Comparison of ENCODE assay signal across 1 cellular context in the genomic region with DNA sequence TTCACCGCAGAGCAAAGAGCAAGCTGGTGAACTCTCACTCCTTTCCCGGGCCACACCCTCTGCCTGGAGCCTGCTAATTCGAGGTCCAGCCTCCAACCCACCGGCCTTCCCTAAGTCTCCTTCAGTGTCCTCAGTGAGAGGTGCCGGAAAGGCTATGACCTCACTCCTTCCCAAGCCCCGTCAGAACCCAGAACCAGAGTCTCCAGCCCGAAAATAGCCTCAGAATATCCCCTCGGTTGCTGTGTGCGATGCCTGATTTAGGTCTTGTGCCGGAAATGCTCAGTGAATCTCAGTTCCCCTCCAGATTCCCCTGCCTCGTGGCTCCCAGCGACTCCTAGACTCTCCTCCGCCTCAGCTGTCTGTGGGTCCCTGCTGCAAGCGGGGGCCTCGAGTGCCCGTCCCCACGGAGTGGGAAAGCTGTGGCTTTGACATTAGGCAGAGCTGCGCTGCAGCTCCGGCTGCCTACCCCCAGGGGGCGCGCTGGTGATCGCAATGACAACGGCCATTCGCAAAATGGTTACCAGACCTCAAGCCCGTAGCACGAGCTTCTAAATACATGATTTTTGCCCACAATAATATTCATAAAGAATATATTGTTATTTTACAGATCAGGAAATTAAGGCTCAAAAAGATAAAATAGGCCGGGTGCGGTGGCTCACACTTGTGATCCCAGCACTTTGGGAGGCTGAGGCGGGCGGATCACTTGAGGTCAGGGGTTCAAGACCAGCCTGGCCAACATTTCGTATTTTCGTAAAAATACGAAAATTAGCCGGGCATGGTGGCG.
TF ChIP-seq lines count a peak whose summit lies in the region.

No MANE protein-coding gene starts in this region.

TF ChIP-seq in HepG2, 621 proteins besides CTCF, POLR2A, EP300 and RAD21 (continued from another document and continues in another):
- TF ChIP-seq NCOR1 (IDR thresholded peaks at IDR 0.05; ENCODE audit: borderline replicate concordance, low read length) (no peak), AGO2 (optimal IDR thresholded peaks at IDR 0.05; ENCODE audit: low read depth, low read length) (no peak), JARID2 (CRISPR knock-in tag; IDR thresholded peaks at IDR 0.05; ENCODE audit: insufficient replicate concordance) (no peak), DNMT1 (CRISPR knock-in tag; IDR thresholded peaks at IDR 0.05) (no peak), PHF21A (CRISPR knock-in tag; IDR thresholded peaks at IDR 0.05) (no peak), NR2F1 (CRISPR knock-in tag; IDR thresholded peaks at IDR 0.05) (no peak), ZNF510 (CRISPR knock-in tag; IDR thresholded peaks at IDR 0.05; ENCODE audit: low read depth) (no peak), ZNF619 (CRISPR knock-in tag; IDR thresholded peaks at IDR 0.05) (no peak), MEIS1 (CRISPR knock-in tag; IDR thresholded peaks at IDR 0.05; ENCODE audit: borderline replicate concordance) (peak; percentile 74; the same call in 1 of the 2 replicates), ZNF550 (CRISPR knock-in tag; IDR thresholded peaks at IDR 0.05; ENCODE audit: borderline replicate concordance) (0 out of 2 replicates have a peak, but pooled peaks have one; percentile 22), ZNF337 (CRISPR knock-in tag; IDR thresholded peaks at IDR 0.05; ENCODE audit: borderline replicate concordance, low read depth) (no peak), ELF1 (CRISPR knock-in tag; IDR thresholded peaks at IDR 0.05) (no peak), ESRRA (CRISPR knock-in tag; IDR thresholded peaks at IDR 0.05; ENCODE audit: low read depth) (no peak), FIP1L1 (IDR thresholded peaks at IDR 0.05; ENCODE audit: borderline replicate concordance, insufficient read depth, low read depth, low read length) (no peak), GTF2F1 (IDR thresholded peaks at IDR 0.05; ENCODE audit: low read length) (no peak), ETV6 (CRISPR knock-in tag; conservative IDR thresholded peaks at IDR 0.05) (no peak; the same call in 1 of the 2 replicates), ZC3H4 (CRISPR knock-in tag; IDR thresholded peaks at IDR 0.05; ENCODE audit: borderline replicate concordance) (no peak), ZNF292 (CRISPR knock-in tag; IDR thresholded peaks at IDR 0.05; ENCODE audit: borderline replicate concordance, low read depth) (no peak), ZBTB3 (CRISPR knock-in tag; IDR thresholded peaks at IDR 0.05; ENCODE audit: borderline replicate concordance, low read depth) (no peak), RFX3 (CRISPR knock-in tag; IDR thresholded peaks at IDR 0.05) (no peak), ZNF556 (CRISPR knock-in tag; IDR thresholded peaks at IDR 0.05; ENCODE audit: borderline replicate concordance) (no peak), PHF8 (CRISPR knock-in tag; IDR thresholded peaks at IDR 0.05) (no peak), TOE1 (CRISPR knock-in tag; IDR thresholded peaks at IDR 0.05) (no peak), ELF3 (CRISPR knock-in tag; IDR thresholded peaks at IDR 0.05) (no peak), FOXC1 (CRISPR knock-in tag; IDR thresholded peaks at IDR 0.05; ENCODE audit: borderline replicate concordance) (0 out of 2 replicates have a peak, but pooled peaks have one; percentile 39)
- TF ChIP-seq, protein P1, sequence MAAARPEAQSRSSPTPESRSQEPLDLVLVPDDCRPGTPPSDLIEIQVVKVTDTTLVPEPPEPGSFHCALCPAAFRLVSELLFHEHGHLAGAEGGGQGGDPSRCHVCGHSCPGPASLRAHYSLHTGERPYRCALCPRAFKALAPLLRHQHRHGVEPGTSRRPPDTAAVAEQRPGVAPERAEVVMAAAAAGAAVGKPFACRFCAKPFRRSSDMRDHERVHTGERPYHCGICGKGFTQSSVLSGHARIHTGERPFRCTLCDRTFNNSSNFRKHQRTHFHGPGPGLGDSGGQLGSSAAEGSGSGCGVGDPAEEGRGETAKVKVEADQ (CRISPR knock-in tag; IDR thresholded peaks at IDR 0.05; ENCODE audit: borderline replicate concordance), result no peak
- TF ChIP-seq, protein P2, sequence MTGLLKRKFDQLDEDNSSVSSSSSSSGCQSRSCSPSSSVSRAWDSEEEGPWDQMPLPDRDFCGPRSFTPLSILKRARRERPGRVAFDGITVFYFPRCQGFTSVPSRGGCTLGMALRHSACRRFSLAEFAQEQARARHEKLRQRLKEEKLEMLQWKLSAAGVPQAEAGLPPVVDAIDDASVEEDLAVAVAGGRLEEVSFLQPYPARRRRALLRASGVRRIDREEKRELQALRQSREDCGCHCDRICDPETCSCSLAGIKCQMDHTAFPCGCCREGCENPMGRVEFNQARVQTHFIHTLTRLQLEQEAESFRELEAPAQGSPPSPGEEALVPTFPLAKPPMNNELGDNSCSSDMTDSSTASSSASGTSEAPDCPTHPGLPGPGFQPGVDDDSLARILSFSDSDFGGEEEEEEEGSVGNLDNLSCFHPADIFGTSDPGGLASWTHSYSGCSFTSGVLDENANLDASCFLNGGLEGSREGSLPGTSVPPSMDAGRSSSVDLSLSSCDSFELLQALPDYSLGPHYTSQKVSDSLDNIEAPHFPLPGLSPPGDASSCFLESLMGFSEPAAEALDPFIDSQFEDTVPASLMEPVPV (CRISPR knock-in tag; IDR thresholded peaks at IDR 0.05), result peak; percentile 61; the same call in 1 of the 2 replicates
- TF ChIP-seq, protein P3, sequence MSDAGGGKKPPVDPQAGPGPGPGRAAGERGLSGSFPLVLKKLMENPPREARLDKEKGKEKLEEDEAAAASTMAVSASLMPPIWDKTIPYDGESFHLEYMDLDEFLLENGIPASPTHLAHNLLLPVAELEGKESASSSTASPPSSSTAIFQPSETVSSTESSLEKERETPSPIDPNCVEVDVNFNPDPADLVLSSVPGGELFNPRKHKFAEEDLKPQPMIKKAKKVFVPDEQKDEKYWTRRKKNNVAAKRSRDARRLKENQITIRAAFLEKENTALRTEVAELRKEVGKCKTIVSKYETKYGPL (CRISPR knock-in tag; IDR thresholded peaks at IDR 0.05), result no peak
- TF ChIP-seq, protein P4, sequence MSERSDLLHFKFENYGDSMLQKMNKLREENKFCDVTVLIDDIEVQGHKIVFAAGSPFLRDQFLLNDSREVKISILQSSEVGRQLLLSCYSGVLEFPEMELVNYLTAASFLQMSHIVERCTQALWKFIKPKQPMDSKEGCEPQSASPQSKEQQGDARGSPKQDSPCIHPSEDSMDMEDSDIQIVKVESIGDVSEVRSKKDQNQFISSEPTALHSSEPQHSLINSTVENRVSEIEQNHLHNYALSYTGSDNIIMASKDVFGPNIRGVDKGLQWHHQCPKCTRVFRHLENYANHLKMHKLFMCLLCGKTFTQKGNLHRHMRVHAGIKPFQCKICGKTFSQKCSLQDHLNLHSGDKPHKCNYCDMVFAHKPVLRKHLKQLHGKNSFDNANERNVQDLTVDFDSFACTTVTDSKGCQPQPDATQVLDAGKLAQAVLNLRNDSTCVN (CRISPR knock-in tag; IDR thresholded peaks at IDR 0.05; ENCODE audit: borderline replicate concordance), result no peak
- TF ChIP-seq, protein P5, sequence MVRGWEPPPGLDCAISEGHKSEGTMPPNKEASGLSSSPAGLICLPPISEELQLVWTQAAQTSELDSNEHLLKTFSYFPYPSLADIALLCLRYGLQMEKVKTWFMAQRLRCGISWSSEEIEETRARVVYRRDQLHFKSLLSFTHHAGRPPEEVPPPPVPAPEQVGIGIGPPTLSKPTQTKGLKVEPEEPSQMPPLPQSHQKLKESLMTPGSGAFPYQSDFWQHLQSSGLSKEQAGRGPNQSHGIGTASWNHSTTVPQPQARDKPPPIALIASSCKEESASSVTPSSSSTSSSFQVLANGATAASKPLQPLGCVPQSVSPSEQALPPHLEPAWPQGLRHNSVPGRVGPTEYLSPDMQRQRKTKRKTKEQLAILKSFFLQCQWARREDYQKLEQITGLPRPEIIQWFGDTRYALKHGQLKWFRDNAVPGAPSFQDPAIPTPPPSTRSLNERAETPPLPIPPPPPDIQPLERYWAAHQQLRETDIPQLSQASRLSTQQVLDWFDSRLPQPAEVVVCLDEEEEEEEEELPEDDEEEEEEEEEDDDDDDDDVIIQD (CRISPR knock-in tag; IDR thresholded peaks at IDR 0.05; ENCODE audit: low read depth), result no peak; the same call in 1 of the 2 replicates
- TF ChIP-seq, protein P6, sequence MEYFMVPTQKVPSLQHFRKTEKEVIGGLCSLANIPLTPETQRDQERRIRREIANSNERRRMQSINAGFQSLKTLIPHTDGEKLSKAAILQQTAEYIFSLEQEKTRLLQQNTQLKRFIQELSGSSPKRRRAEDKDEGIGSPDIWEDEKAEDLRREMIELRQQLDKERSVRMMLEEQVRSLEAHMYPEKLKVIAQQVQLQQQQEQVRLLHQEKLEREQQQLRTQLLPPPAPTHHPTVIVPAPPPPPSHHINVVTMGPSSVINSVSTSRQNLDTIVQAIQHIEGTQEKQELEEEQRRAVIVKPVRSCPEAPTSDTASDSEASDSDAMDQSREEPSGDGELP (IDR thresholded peaks at IDR 0.05; ENCODE audit: borderline replicate concordance, low read depth), result 0 out of 2 replicates have a peak, but pooled peaks have one; percentile 8
- TF ChIP-seq, protein P7, sequence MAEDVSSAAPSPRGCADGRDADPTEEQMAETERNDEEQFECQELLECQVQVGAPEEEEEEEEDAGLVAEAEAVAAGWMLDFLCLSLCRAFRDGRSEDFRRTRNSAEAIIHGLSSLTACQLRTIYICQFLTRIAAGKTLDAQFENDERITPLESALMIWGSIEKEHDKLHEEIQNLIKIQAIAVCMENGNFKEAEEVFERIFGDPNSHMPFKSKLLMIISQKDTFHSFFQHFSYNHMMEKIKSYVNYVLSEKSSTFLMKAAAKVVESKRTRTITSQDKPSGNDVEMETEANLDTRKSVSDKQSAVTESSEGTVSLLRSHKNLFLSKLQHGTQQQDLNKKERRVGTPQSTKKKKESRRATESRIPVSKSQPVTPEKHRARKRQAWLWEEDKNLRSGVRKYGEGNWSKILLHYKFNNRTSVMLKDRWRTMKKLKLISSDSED (CRISPR knock-in tag; IDR thresholded peaks at IDR 0.05), result no peak
- TF ChIP-seq, protein P8, sequence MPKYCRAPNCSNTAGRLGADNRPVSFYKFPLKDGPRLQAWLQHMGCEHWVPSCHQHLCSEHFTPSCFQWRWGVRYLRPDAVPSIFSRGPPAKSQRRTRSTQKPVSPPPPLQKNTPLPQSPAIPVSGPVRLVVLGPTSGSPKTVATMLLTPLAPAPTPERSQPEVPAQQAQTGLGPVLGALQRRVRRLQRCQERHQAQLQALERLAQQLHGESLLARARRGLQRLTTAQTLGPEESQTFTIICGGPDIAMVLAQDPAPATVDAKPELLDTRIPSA (CRISPR knock-in tag; IDR thresholded peaks at IDR 0.05; ENCODE audit: borderline replicate concordance), result no peak
- TF ChIP-seq, protein P9, sequence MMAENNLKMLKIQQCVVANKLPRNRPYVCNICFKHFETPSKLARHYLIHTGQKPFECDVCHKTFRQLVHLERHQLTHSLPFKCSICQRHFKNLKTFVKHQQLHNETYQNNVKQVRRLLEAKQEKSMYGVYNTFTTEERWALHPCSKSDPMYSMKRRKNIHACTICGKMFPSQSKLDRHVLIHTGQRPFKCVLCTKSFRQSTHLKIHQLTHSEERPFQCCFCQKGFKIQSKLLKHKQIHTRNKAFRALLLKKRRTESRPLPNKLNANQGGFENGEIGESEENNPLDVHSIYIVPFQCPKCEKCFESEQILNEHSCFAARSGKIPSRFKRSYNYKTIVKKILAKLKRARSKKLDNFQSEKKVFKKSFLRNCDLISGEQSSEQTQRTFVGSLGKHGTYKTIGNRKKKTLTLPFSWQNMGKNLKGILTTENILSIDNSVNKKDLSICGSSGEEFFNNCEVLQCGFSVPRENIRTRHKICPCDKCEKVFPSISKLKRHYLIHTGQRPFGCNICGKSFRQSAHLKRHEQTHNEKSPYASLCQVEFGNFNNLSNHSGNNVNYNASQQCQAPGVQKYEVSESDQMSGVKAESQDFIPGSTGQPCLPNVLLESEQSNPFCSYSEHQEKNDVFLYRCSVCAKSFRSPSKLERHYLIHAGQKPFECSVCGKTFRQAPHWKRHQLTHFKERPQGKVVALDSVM (CRISPR knock-in tag; IDR thresholded peaks at IDR 0.05), result peak; percentile 88
- TF ChIP-seq, protein P10, sequence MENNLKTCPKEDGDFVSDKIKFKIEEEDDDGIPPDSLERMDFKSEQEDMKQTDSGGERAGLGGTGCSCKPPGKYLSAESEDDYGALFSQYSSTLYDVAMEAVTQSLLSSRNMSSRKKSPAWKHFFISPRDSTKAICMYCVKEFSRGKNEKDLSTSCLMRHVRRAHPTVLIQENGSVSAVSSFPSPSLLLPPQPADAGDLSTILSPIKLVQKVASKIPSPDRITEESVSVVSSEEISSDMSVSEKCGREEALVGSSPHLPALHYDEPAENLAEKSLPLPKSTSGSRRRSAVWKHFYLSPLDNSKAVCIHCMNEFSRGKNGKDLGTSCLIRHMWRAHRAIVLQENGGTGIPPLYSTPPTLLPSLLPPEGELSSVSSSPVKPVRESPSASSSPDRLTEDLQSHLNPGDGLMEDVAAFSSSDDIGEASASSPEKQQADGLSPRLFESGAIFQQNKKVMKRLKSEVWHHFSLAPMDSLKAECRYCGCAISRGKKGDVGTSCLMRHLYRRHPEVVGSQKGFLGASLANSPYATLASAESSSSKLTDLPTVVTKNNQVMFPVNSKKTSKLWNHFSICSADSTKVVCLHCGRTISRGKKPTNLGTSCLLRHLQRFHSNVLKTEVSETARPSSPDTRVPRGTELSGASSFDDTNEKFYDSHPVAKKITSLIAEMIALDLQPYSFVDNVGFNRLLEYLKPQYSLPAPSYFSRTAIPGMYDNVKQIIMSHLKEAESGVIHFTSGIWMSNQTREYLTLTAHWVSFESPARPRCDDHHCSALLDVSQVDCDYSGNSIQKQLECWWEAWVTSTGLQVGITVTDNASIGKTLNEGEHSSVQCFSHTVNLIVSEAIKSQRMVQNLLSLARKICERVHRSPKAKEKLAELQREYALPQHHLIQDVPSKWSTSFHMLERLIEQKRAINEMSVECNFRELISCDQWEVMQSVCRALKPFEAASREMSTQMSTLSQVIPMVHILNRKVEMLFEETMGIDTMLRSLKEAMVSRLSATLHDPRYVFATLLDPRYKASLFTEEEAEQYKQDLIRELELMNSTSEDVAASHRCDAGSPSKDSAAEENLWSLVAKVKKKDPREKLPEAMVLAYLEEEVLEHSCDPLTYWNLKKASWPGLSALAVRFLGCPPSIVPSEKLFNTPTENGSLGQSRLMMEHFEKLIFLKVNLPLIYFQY (CRISPR knock-in tag; IDR thresholded peaks at IDR 0.05; ENCODE audit: borderline replicate concordance), result no peak
- TF ChIP-seq, protein P11, sequence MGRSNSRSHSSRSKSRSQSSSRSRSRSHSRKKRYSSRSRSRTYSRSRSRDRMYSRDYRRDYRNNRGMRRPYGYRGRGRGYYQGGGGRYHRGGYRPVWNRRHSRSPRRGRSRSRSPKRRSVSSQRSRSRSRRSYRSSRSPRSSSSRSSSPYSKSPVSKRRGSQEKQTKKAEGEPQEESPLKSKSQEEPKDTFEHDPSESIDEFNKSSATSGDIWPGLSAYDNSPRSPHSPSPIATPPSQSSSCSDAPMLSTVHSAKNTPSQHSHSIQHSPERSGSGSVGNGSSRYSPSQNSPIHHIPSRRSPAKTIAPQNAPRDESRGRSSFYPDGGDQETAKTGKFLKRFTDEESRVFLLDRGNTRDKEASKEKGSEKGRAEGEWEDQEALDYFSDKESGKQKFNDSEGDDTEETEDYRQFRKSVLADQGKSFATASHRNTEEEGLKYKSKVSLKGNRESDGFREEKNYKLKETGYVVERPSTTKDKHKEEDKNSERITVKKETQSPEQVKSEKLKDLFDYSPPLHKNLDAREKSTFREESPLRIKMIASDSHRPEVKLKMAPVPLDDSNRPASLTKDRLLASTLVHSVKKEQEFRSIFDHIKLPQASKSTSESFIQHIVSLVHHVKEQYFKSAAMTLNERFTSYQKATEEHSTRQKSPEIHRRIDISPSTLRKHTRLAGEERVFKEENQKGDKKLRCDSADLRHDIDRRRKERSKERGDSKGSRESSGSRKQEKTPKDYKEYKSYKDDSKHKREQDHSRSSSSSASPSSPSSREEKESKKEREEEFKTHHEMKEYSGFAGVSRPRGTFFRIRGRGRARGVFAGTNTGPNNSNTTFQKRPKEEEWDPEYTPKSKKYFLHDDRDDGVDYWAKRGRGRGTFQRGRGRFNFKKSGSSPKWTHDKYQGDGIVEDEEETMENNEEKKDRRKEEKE (IDR thresholded peaks at IDR 0.05), result no peak
